Comparison of ENCODE assay signal across 10 cellular contexts in genomic region chr11:93850585-93851018, GRCh38. TPM values are rescaled to one million over a fixed set of nuclear protein-coding genes. Genes with fewer than 3 reads are reported as not detected.
DNase-seq lines count a peak whose midpoint lies in the region; FAIRE-seq and TF ChIP-seq lines count a peak whose summit lies in the region.
"Had no signal": no experiment of that assay in that cellular context is flagged by ENCODE, and none has a peak within 500 bp of the region (broad histone marks: within the 10 kb centered on the region; RNA-seq: fewer than 3 reads in every experiment).

Gene VSTM5, minus strand, starts transcription at chr11:93850618. Its CDS starts 116 bp downstream, at chr11:93850502.

- H3K36me3 Mint-ChIP-seq in activated naive CD4-positive, alpha-beta T cell treated with anti-CD3 and anti-CD28 coated beads, Interleukin-2, amount 10 ng/mL, durations not matched to agents 7 days and 5 days, result no peaks in the 10 kb centered on the region
- H3K36me3 Mint-ChIP-seq in activated T-helper 2 cell treated with anti-CD3 and anti-CD28 coated beads, Interferon-gamma antibody, Interleukin-2, Interleukin-4, amounts not matched to agents 10 μg/mL and 5 μg/mL and 100 μg/mL, durations not matched to agents 14 hours and 24 hours and 36 hours (ENCODE audit: low read depth), result no peaks in the 10 kb centered on the region

- FAIRE-seq in kidney (lab: Jason Lieb, UNC), result no peak
- FAIRE-seq: GM12878, TTC549 had no signal

- no peak within 1 kb of the TSS for H3K27ac Mint-ChIP-seq in activated naive CD4-positive, alpha-beta T cell treated with anti-CD3 and anti-CD28 coated beads, Interleukin-2, amount 10 ng/mL, durations not matched to agents 7 days and 5 days
- H3K27ac Mint-ChIP-seq in activated T-helper 2 cell treated with anti-CD3 and anti-CD28 coated beads, Interferon-gamma antibody, Interleukin-2, Interleukin-4, amounts not matched to agents 10 μg/mL and 5 μg/mL and 100 μg/mL, durations not matched to agents 14 hours and 24 hours and 36 hours, result no peak within 1 kb of the TSS

- in situ Hi-C loops in astrocyte of the cerebellum (cut with HindIII; ENCODE audit: low sequenced_read_pairs), result no loop called here

- H3K27me3 ChIP-seq in HUES48 (ENCODE audit: control insufficient read depth, insufficient read depth, low read length) (peaks cover 7% of the 10 kb centered on the region), subcutaneous abdominal adipose tissue (ENCODE audit: control insufficient read depth in 5 of 5, insufficient read depth in 4 of 5, low read length in 5 of 5) (peaks cover 0 to 4% (median 0%) of the 10 kb centered on the region in 5 donors)

- no peak for TF ChIP-seq CTCF in astrocyte of the cerebellum (IDR thresholded peaks at IDR 0.05; ENCODE audit: low read depth, low read length, missing control alignments)
- no peak for TF ChIP-seq CTCF in kidney (IDR thresholded peaks at IDR 0.05; ENCODE audit: borderline replicate concordance, extremely low read depth, insufficient read depth)

- peaks cover 3% of the 10 kb centered on the region; the same call in 1 of the 2 replicates for H3K4me1 ChIP-seq in HUES48 (ENCODE audit: control insufficient read depth, insufficient read depth, low read length)
- H3K4me1 ChIP-seq in kidney (ENCODE audit: control insufficient read depth in 1 of 2, insufficient read depth in 1 of 2, low read depth in 1 of 2, low read length in 2 of 2), result no peaks in the 10 kb centered on the region
- H3K4me1 ChIP-seq in subcutaneous abdominal adipose tissue (ENCODE audit: control insufficient read depth in 5 of 5, insufficient read depth in 5 of 5, low read length in 5 of 5), result peaks cover 0 to 11% (median 6%) of the 10 kb centered on the region in 5 donors

- H3K9ac ChIP-seq in HUES48 (ENCODE audit: low read depth, low read length) (0 out of 2 replicates have a peak within 1 kb of the TSS, but pooled peaks have one; percentile 18), kidney (ENCODE audit: low read length in 2 of 2) (no peak within 1 kb of the TSS), subcutaneous abdominal adipose tissue (ENCODE audit: low read length in 5 of 5) (peak within 1 kb of the TSS in 4 of 5 donors; percentile 35 to 61 (median 58))

- H3K9me3 ChIP-seq in HUES48 (ENCODE audit: control insufficient read depth, insufficient read depth, low read length) (0 out of 2 replicates have a peak, but pooled peaks cover 2% of the 10 kb centered on the region), kidney (ENCODE audit: control insufficient read depth in 1 of 2, low read length in 2 of 2) (no peaks in the 10 kb centered on the region), subcutaneous abdominal adipose tissue (ENCODE audit: control insufficient read depth in 5 of 5, low read length in 5 of 5) (no peaks in the 10 kb centered on the region)

- no peak for DNase-seq in astrocyte of the cerebellum (ENCODE audit: low read depth)
- DNase-seq in kidney, result no peak
- DNase-seq in activated naive CD4-positive, alpha-beta T cell treated with anti-CD3 and anti-CD28 coated beads, Interleukin-2, amount 10 ng/mL, durations not matched to agents 7 days and 5 days, result no peak
- DNase-seq in GF-D8 (lab: John Stamatoyannopoulos, UW), result no peak
- DNase-seq in activated T-helper 2 cell treated with anti-CD3 and anti-CD28 coated beads, Interferon-gamma antibody, Interleukin-2, Interleukin-4, amounts not matched to agents 10 μg/mL and 5 μg/mL and 100 μg/mL, durations not matched to agents 14 hours and 24 hours and 36 hours (ENCODE audit: low spot score), result no peak

- H3K36me3 ChIP-seq in HUES48 (ENCODE audit: control insufficient read depth, insufficient read depth, low read length), result no peaks in the 10 kb centered on the region
- H3K36me3 ChIP-seq in kidney (ENCODE audit: control insufficient read depth in 1 of 2, insufficient read depth in 2 of 2, low read length in 2 of 2), result no peaks in the 10 kb centered on the region
- H3K36me3 ChIP-seq in subcutaneous abdominal adipose tissue (ENCODE audit: control insufficient read depth in 5 of 5, insufficient read depth in 5 of 5, low read length in 5 of 5), result no peaks in the 10 kb centered on the region

- peaks cover 4% of the 10 kb centered on the region for H3K4me1 Mint-ChIP-seq in activated naive CD4-positive, alpha-beta T cell treated with anti-CD3 and anti-CD28 coated beads, Interleukin-2, amount 10 ng/mL, durations not matched to agents 7 days and 5 days
- H3K4me1 Mint-ChIP-seq in activated T-helper 2 cell treated with anti-CD3 and anti-CD28 coated beads, Interferon-gamma antibody, Interleukin-2, Interleukin-4, amounts not matched to agents 10 μg/mL and 5 μg/mL and 100 μg/mL, durations not matched to agents 14 hours and 24 hours and 36 hours (ENCODE audit: low read depth), result no peaks in the 10 kb centered on the region

- H3K27ac ChIP-seq in HUES48 (ENCODE audit: low read depth, low read length) (no peak within 1 kb of the TSS), kidney (ENCODE audit: low read depth in 2 of 2, low read length in 2 of 2) (peak within 1 kb of the TSS in 1 of 2 donors; percentile 7), subcutaneous abdominal adipose tissue (ENCODE audit: low read depth, low read length) (no peak within 1 kb of the TSS)

- H3K4me3 Mint-ChIP-seq in activated naive CD4-positive, alpha-beta T cell treated with anti-CD3 and anti-CD28 coated beads, Interleukin-2, amount 10 ng/mL, durations not matched to agents 7 days and 5 days, result no peak within 1 kb of the TSS
- no peak within 1 kb of the TSS for H3K4me3 Mint-ChIP-seq in activated T-helper 2 cell treated with anti-CD3 and anti-CD28 coated beads, Interferon-gamma antibody, Interleukin-2, Interleukin-4, amounts not matched to agents 10 μg/mL and 5 μg/mL and 100 μg/mL, durations not matched to agents 14 hours and 24 hours and 36 hours (ENCODE audit: low read depth)

- H3K27me3 Mint-ChIP-seq in activated naive CD4-positive, alpha-beta T cell treated with anti-CD3 and anti-CD28 coated beads, Interleukin-2, amount 10 ng/mL, durations not matched to agents 7 days and 5 days, result peaks cover 44% of the 10 kb centered on the region
- peaks cover 22% of the 10 kb centered on the region for H3K27me3 Mint-ChIP-seq in activated T-helper 2 cell treated with anti-CD3 and anti-CD28 coated beads, Interferon-gamma antibody, Interleukin-2, Interleukin-4, amounts not matched to agents 10 μg/mL and 5 μg/mL and 100 μg/mL, durations not matched to agents 14 hours and 24 hours and 36 hours (ENCODE audit: low read depth)

- CTCF ChIA-PET in activated naive CD4-positive, alpha-beta T cell treated with anti-CD3 and anti-CD28 coated beads, Interleukin-2, amount 10 ng/mL, durations not matched to agents 7 days and 5 days (lab: Charles Lee), result interaction anchor here (0.6 kb wide), 1 partner anchor 781 kb away, joined by 3 read pairs; no protein-coding TSS in a partner anchor

- no peaks in the 10 kb centered on the region for H3K9me3 Mint-ChIP-seq in activated naive CD4-positive, alpha-beta T cell treated with anti-CD3 and anti-CD28 coated beads, Interleukin-2, amount 10 ng/mL, durations not matched to agents 7 days and 5 days
- H3K9me3 Mint-ChIP-seq in activated T-helper 2 cell treated with anti-CD3 and anti-CD28 coated beads, Interferon-gamma antibody, Interleukin-2, Interleukin-4, amounts not matched to agents 10 μg/mL and 5 μg/mL and 100 μg/mL, durations not matched to agents 14 hours and 24 hours and 36 hours, result no peaks in the 10 kb centered on the region

- intact Hi-C loops in kidney (cut with DNase I), result no loop called here
- intact Hi-C loops in activated T-helper 2 cell treated with anti-CD3 and anti-CD28 coated beads, Interferon-gamma antibody, Interleukin-2, Interleukin-4, amounts not matched to agents 10 μg/mL and 5 μg/mL and 100 μg/mL, durations not matched to agents 14 hours and 24 hours and 36 hours (cut with micrococcal nuclease), result no loop called here

- H3K4me3 ChIP-seq in HUES48 (ENCODE audit: low read depth, low read length), result peak within 1 kb of the TSS; percentile 52; the same call in 1 of the 2 replicates
- H3K4me3 ChIP-seq in astrocyte of the cerebellum (ENCODE audit: low read depth, low read length), result peak within 1 kb of the TSS; percentile 33
- H3K4me3 ChIP-seq in kidney (ENCODE audit: low read length in 2 of 2), result peak within 1 kb of the TSS; percentile 28 to 61
- peak within 1 kb of the TSS; percentile 25 to 62 (median 58) for H3K4me3 ChIP-seq in subcutaneous abdominal adipose tissue (ENCODE audit: low read depth in 1 of 5, low read length in 5 of 5)
- H3K4me3 ChIP-seq: GM12878 had no signal

RNA-seq across cellular contexts. Expression of gene VSTM5, which starts in this region (rescaled TPM):
- 0.41 TPM for total RNA-seq in kidney
- polyA plus RNA-seq in kidney (ENCODE audit: insufficient read depth, low read depth, low replicate concordance), result 1.8 TPM
- total RNA-seq in activated T-helper 2 cell treated with anti-CD3 and anti-CD28 coated beads, Interferon-gamma antibody, Interleukin-2, Interleukin-4, amounts not matched to agents 10 μg/mL and 5 μg/mL and 100 μg/mL, durations not matched to agents 14 hours and 24 hours and 36 hours, result not detected in 2 replicates
- total RNA-seq: GM12878, myocyte had no signal
- polyA plus RNA-seq: GM12878 had no signal

Comparison
In these comparisons a context has a peak if more than half of its experiments do, and no peak if none do; other contexts are left out.
1. H3K9ac ChIP-seq: peak in HUES48 (single experiment) and subcutaneous abdominal adipose tissue (4 of 5); none in kidney (0 of 2).
2. Peak in every context shown above with its lines, with median percentiles within 50 percentile points of each other: H3K4me3 ChIP-seq.